ENCODE assay signal across 1 cellular context in the genomic region with DNA sequence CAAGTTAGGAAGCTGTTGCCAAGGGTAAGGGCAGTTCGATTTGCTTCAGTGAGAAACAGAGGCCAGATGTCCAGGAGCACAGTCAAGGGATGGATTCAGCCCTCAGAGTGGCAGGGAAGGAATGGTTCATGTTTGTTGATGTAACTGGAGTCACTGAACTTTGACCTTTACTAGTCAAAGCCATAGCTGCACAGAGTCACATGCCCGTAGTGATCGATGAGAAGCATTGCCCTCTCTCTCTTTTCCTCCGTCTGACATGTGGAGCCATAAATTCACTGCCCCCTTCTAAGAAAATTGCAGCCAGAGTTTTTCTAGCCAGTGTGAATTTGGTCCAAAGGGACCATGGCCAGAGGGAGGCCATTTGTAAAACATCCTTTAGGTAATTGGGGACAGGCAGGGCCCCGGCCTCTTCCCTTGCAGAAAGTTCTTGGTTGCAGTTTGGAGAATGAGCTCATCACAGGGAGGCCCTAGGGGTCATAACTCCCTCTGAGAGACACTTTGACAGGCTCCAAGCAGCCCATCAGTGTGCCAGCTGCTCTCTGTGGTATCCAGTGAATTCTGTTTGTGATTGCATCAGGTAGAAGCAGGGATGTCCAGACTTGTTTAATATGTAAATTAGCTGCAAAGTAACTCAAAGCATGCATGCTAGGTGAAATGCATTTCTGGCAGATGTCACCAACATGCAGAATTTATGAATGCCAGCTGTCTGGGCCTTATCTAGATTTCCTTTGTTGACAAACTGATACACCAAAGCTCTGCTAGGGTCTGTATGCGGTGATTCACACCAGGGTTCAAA.
A peak's percentile ranks its signal among the peaks of the same experiment; 100 is the strongest.
TF ChIP-seq lines count a peak whose summit lies in the region.

No MANE protein-coding gene starts in this region.

TF ChIP-seq in HEK293, 187 proteins besides CTCF, POLR2A, EP300 and RAD21 (continued from another document and continues in another):
- TF ChIP-seq, protein P1, sequence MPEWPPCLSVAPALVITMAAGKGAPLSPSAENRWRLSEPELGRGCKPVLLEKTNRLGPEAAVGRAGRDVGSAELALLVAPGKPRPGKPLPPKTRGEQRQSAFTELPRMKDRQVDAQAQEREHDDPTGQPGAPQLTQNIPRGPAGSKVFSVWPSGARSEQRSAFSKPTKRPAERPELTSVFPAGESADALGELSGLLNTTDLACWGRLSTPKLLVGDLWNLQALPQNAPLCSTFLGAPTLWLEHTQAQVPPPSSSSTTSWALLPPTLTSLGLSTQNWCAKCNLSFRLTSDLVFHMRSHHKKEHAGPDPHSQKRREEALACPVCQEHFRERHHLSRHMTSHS (tag by site-specific recombination; IDR thresholded peaks at IDR 0.05), result no peak
- no peak for TF ChIP-seq ZNF48 (tag by site-specific recombination; IDR thresholded peaks at IDR 0.05)
- no peak for TF ChIP-seq TCF7L2 (IDR thresholded peaks at IDR 0.05; ENCODE audit: borderline replicate concordance, low read depth, low read length)
- TF ChIP-seq ZNF843 (tag by site-specific recombination; IDR thresholded peaks at IDR 0.05), result peak; percentile 50; the same call in 1 of the 2 replicates
- TF ChIP-seq ZNF274 (IDR thresholded peaks at IDR 0.05; ENCODE audit: low read length), result no peak
- TF ChIP-seq ZNF274 (tag by site-specific recombination; IDR thresholded peaks at IDR 0.05; ENCODE audit: borderline replicate concordance), result no peak
- TF ChIP-seq, protein P2, sequence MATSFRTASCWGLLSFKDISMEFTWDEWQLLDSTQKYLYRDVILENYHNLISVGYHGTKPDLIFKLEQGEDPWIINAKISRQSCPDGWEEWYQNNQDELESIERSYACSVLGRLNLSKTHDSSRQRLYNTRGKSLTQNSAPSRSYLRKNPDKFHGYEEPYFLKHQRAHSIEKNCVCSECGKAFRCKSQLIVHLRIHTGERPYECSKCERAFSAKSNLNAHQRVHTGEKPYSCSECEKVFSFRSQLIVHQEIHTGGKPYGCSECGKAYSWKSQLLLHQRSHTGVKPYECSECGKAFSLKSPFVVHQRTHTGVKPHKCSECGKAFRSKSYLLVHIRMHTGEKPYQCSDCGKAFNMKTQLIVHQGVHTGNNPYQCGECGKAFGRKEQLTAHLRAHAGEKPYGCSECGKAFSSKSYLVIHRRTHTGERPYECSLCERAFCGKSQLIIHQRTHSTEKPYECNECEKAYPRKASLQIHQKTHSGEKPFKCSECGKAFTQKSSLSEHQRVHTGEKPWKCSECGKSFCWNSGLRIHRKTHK (tag by site-specific recombination; IDR thresholded peaks at IDR 0.05), result no peak
- TF ChIP-seq, protein P3, sequence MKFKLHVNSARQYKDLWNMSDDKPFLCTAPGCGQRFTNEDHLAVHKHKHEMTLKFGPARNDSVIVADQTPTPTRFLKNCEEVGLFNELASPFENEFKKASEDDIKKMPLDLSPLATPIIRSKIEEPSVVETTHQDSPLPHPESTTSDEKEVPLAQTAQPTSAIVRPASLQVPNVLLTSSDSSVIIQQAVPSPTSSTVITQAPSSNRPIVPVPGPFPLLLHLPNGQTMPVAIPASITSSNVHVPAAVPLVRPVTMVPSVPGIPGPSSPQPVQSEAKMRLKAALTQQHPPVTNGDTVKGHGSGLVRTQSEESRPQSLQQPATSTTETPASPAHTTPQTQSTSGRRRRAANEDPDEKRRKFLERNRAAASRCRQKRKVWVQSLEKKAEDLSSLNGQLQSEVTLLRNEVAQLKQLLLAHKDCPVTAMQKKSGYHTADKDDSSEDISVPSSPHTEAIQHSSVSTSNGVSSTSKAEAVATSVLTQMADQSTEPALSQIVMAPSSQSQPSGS (tag by site-specific recombination; IDR thresholded peaks at IDR 0.05; ENCODE audit: low read depth), result peak; percentile 66
- TF ChIP-seq WT1 (tag by site-specific recombination; IDR thresholded peaks at IDR 0.05), result peak; percentile 47
- no peak for TF ChIP-seq ZFP37 (tag by site-specific recombination; IDR thresholded peaks at IDR 0.05)
- peak; percentile 44; the same call in 1 of the 2 replicates for TF ChIP-seq GLIS1 (tag by site-specific recombination; IDR thresholded peaks at IDR 0.05)
- no peak for TF ChIP-seq GFI1B (tag by site-specific recombination; IDR thresholded peaks at IDR 0.05)
- TF ChIP-seq ZFP41 (tag by site-specific recombination; IDR thresholded peaks at IDR 0.05; ENCODE audit: borderline replicate concordance), result no peak
- TF ChIP-seq TRIM28 (IDR thresholded peaks at IDR 0.05; ENCODE audit: borderline replicate concordance, low read length), result peak; percentile 57; the same call in 1 of the 2 replicates
- TF ChIP-seq ZNF692 (tag by site-specific recombination; IDR thresholded peaks at IDR 0.05), result no peak
- TF ChIP-seq, protein P4, sequence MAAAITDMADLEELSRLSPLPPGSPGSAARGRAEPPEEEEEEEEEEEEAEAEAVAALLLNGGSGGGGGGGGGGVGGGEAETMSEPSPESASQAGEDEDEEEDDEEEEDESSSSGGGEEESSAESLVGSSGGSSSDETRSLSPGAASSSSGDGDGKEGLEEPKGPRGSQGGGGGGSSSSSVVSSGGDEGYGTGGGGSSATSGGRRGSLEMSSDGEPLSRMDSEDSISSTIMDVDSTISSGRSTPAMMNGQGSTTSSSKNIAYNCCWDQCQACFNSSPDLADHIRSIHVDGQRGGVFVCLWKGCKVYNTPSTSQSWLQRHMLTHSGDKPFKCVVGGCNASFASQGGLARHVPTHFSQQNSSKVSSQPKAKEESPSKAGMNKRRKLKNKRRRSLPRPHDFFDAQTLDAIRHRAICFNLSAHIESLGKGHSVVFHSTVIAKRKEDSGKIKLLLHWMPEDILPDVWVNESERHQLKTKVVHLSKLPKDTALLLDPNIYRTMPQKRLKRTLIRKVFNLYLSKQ (tag by site-specific recombination; IDR thresholded peaks at IDR 0.05; ENCODE audit: borderline replicate concordance), result no peak
- TF ChIP-seq ZNF747 (tag by site-specific recombination; IDR thresholded peaks at IDR 0.05), result no peak
- TF ChIP-seq ZEB2 (tag by site-specific recombination; IDR thresholded peaks at IDR 0.05), result peak; percentile 61; the same call in 1 of the 2 replicates
- TF ChIP-seq ZNF133 (tag by site-specific recombination; IDR thresholded peaks at IDR 0.05), result no peak
- TF ChIP-seq ZNF677 (tag by site-specific recombination; IDR thresholded peaks at IDR 0.05), result no peak
- TF ChIP-seq ZNF416 (tag by site-specific recombination; IDR thresholded peaks at IDR 0.05), result no peak
- 0 out of 2 replicates have a peak, but pooled peaks have one; percentile 23 for TF ChIP-seq ZNF629 (tag by site-specific recombination; IDR thresholded peaks at IDR 0.05)
- no peak; the same call in 1 of the 2 replicates for TF ChIP-seq ZXDB (tag by site-specific recombination; IDR thresholded peaks at IDR 0.05)
- TF ChIP-seq, protein P5, sequence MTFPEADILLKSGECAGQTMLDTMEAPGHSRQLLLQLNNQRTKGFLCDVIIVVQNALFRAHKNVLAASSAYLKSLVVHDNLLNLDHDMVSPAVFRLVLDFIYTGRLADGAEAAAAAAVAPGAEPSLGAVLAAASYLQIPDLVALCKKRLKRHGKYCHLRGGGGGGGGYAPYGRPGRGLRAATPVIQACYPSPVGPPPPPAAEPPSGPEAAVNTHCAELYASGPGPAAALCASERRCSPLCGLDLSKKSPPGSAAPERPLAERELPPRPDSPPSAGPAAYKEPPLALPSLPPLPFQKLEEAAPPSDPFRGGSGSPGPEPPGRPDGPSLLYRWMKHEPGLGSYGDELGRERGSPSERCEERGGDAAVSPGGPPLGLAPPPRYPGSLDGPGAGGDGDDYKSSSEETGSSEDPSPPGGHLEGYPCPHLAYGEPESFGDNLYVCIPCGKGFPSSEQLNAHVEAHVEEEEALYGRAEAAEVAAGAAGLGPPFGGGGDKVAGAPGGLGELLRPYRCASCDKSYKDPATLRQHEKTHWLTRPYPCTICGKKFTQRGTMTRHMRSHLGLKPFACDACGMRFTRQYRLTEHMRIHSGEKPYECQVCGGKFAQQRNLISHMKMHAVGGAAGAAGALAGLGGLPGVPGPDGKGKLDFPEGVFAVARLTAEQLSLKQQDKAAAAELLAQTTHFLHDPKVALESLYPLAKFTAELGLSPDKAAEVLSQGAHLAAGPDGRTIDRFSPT (tag by site-specific recombination; IDR thresholded peaks at IDR 0.05), result no peak
- TF ChIP-seq ZFP3 (tag by site-specific recombination; IDR thresholded peaks at IDR 0.05; ENCODE audit: low read depth), result no peak
- TF ChIP-seq ZBTB44 (tag by site-specific recombination; IDR thresholded peaks at IDR 0.05), result peak; percentile 99
- TF ChIP-seq MEIS1 (CRISPR knock-in tag; IDR thresholded peaks at IDR 0.05; ENCODE audit: borderline replicate concordance), result no peak
- TF ChIP-seq SP3 (tag by site-specific recombination; IDR thresholded peaks at IDR 0.05), result no peak
- TF ChIP-seq, protein P6, sequence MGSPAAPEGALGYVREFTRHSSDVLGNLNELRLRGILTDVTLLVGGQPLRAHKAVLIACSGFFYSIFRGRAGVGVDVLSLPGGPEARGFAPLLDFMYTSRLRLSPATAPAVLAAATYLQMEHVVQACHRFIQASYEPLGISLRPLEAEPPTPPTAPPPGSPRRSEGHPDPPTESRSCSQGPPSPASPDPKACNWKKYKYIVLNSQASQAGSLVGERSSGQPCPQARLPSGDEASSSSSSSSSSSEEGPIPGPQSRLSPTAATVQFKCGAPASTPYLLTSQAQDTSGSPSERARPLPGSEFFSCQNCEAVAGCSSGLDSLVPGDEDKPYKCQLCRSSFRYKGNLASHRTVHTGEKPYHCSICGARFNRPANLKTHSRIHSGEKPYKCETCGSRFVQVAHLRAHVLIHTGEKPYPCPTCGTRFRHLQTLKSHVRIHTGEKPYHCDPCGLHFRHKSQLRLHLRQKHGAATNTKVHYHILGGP (tag by site-specific recombination; IDR thresholded peaks at IDR 0.05), result no peak
- no peak for TF ChIP-seq ZNF777 (tag by site-specific recombination; IDR thresholded peaks at IDR 0.05; ENCODE audit: borderline replicate concordance)
- peak; percentile 48; the same call in 1 of the 2 replicates for TF ChIP-seq FEZF1 (tag by site-specific recombination; IDR thresholded peaks at IDR 0.05)
- no peak for TF ChIP-seq KLF10 (tag by site-specific recombination; IDR thresholded peaks at IDR 0.05)
- no peak for TF ChIP-seq ZNF155 (tag by site-specific recombination; IDR thresholded peaks at IDR 0.05)
- TF ChIP-seq ZBTB48 (tag by site-specific recombination; IDR thresholded peaks at IDR 0.05), result 0 out of 2 replicates have a peak, but pooled peaks have one; percentile 18
- no peak for TF ChIP-seq ZNF426 (tag by site-specific recombination; IDR thresholded peaks at IDR 0.05)
- no peak for TF ChIP-seq ZNF830 (tag by site-specific recombination; IDR thresholded peaks at IDR 0.05; ENCODE audit: low read depth)
- no peak for TF ChIP-seq ZNF157 (tag by site-specific recombination; IDR thresholded peaks at IDR 0.05)
- TF ChIP-seq ZNF658 (tag by site-specific recombination; IDR thresholded peaks at IDR 0.05), result no peak
- TF ChIP-seq, protein P7, sequence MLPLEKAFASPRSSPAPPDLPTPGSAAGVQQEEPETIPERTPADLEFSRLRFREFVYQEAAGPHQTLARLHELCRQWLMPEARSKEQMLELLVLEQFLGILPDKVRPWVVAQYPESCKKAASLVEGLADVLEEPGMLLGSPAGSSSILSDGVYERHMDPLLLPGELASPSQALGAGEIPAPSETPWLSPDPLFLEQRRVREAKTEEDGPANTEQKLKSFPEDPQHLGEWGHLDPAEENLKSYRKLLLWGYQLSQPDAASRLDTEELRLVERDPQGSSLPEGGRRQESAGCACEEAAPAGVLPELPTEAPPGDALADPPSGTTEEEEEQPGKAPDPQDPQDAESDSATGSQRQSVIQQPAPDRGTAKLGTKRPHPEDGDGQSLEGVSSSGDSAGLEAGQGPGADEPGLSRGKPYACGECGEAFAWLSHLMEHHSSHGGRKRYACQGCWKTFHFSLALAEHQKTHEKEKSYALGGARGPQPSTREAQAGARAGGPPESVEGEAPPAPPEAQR (tag by site-specific recombination; IDR thresholded peaks at IDR 0.05), result no peak
- no peak for TF ChIP-seq ZNF664 (tag by site-specific recombination; IDR thresholded peaks at IDR 0.05)
- TF ChIP-seq, protein P8, sequence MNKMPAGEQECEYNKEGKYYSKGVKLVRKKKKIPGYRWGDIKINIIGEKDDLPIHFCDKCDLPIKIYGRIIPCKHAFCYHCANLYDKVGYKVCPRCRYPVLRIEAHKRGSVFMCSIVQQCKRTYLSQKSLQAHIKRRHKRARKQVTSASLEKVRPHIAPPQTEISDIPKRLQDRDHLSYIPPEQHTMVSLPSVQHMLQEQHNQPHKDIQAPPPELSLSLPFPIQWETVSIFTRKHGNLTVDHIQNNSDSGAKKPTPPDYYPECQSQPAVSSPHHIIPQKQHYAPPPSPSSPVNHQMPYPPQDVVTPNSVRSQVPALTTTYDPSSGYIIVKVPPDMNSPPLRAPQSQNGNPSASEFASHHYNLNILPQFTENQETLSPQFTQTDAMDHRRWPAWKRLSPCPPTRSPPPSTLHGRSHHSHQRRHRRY (tag by site-specific recombination; IDR thresholded peaks at IDR 0.05), result no peak
- TF ChIP-seq HOXA7 (CRISPR knock-in tag; IDR thresholded peaks at IDR 0.05; ENCODE audit: borderline replicate concordance), result no peak
- no peak for TF ChIP-seq ZNF223 (tag by site-specific recombination; IDR thresholded peaks at IDR 0.05)
- no peak for TF ChIP-seq ZNF239 (tag by site-specific recombination; IDR thresholded peaks at IDR 0.05)
- no peak for TF ChIP-seq ZNF585B (tag by site-specific recombination; IDR thresholded peaks at IDR 0.05)
- 0 out of 2 replicates have a peak, but pooled peaks have one; percentile 26 for TF ChIP-seq ZBTB8A (tag by site-specific recombination; IDR thresholded peaks at IDR 0.05)
- no peak for TF ChIP-seq ZNF510 (tag by site-specific recombination; IDR thresholded peaks at IDR 0.05; ENCODE audit: insufficient replicate concordance)
